In genomic region chr20:59805786-59806577, GRCh38 we compare ENCODE assay signal across 23 cellular contexts.
A peak's percentile ranks its signal among the peaks of the same experiment; 100 is the strongest.
DNase-seq lines count a peak whose midpoint lies in the region; ATAC-seq and TF ChIP-seq lines count a peak whose summit lies in the region.
"Had no signal": no experiment of that assay in that cellular context is flagged by ENCODE, and none has a peak within 500 bp of the region (broad histone marks: within the 10 kb centered on the region; RNA-seq: fewer than 3 reads in every experiment).

No MANE protein-coding gene starts in this region.

- DNase-seq in activated effector memory CD4-positive, alpha-beta T cell treated with anti-CD3 and anti-CD28 coated beads, Interleukin-2, amount 50 U/mL, for 16 hours = peak; percentile 41
- DNase-seq in activated effector memory CD4-positive, alpha-beta T cell treated with Interleukin-2 at 50 U/mL for 16 hours = no peak
- DNase-seq in coronary artery (ENCODE audit: low spot score) = peak; percentile 63
- peak; percentile 75 for DNase-seq in osteocyte (ENCODE audit: extremely low spot score, unreplicated experiment)
- DNase-seq in vagina (ENCODE audit: extremely low spot score in 2 of 2) = peak; percentile 58 to 72
- DNase-seq in activated CD4-positive, alpha-beta T cell treated with anti-CD3 and anti-CD28 coated beads, Interleukin-2, amount 10 ng/mL, durations not matched to agents 7 days and 5 days = no peak
- DNase-seq: activated CD4-positive, alpha-beta T cell treated with anti-CD3 and anti-CD28 coated beads, Interleukin-2, amount 50 U/mL, for 48 hours; CD4-positive, alpha-beta memory T cell; effector CD8-positive, alpha-beta T cell; hypothalamus; left colon; NCI-H1092; NCI-H1694; NCI-H2171; right lobe of liver; stimulated activated CD4-positive, alpha-beta T cell treated with anti-CD3 and anti-CD28 coated beads, Interleukin-12 subunit alpha, Interleukin-12 subunit beta, amount 100 ng/mL, for 4 hours; stimulated activated CD4-positive, alpha-beta T cell treated with anti-CD3 and anti-CD28 coated beads, Interleukin-2, amount 100 ng/mL, for 48 hours had no signal

- H3K4me3 Mint-ChIP-seq in osteocyte (ENCODE audit: unreplicated experiment) = no peak overlapping the region
- H3K4me3 Mint-ChIP-seq in activated CD4-positive, alpha-beta T cell treated with anti-CD3 and anti-CD28 coated beads, Interleukin-2, amount 10 ng/mL, durations not matched to agents 7 days and 5 days = no peak overlapping the region
- H3K4me3 Mint-ChIP-seq: activated naive CD8-positive, alpha-beta T cell; CD4-positive, alpha-beta memory T cell; WTC11 had no signal

- CTCF ChIA-PET in activated CD4-positive, alpha-beta T cell treated with anti-CD3 and anti-CD28 coated beads, Interleukin-2, amount 10 ng/mL, durations not matched to agents 7 days and 5 days (lab: Charles Lee) = no interaction called here

- no peak overlapping the region for H3K27ac ChIP-seq in coronary artery
- H3K27ac ChIP-seq in vagina = no peak overlapping the region
- H3K27ac ChIP-seq: breast epithelium, epithelial cell of prostate, neutrophil, right lobe of liver had no signal

- no peaks in the 10 kb centered on the region for H3K36me3 ChIP-seq in vagina
- H3K36me3 ChIP-seq: breast epithelium, neutrophil, right lobe of liver had no signal

- H3K36me3 Mint-ChIP-seq in osteocyte (ENCODE audit: unreplicated experiment) = no peaks in the 10 kb centered on the region
- no peaks in the 10 kb centered on the region for H3K36me3 Mint-ChIP-seq in activated CD4-positive, alpha-beta T cell treated with anti-CD3 and anti-CD28 coated beads, Interleukin-2, amount 10 ng/mL, durations not matched to agents 7 days and 5 days (ENCODE audit: low read depth)
- H3K36me3 Mint-ChIP-seq: activated naive CD8-positive, alpha-beta T cell; CD4-positive, alpha-beta memory T cell had no signal

- no peak for TF ChIP-seq POLR2A in vagina (IDR thresholded peaks at IDR 0.05)

- H3K4me3 ChIP-seq in coronary artery (no peak overlapping the region), vagina (no peak overlapping the region)
- H3K4me3 ChIP-seq: breast epithelium, right lobe of liver had no signal

- no peak for TF ChIP-seq CTCF in coronary artery (IDR thresholded peaks at IDR 0.05)
- no peak for TF ChIP-seq CTCF in osteocyte (IDR thresholded peaks at IDR 0.05)
- TF ChIP-seq CTCF in vagina (IDR thresholded peaks at IDR 0.05) = no peak

- H3K9me3 Mint-ChIP-seq in osteocyte (ENCODE audit: unreplicated experiment) = peaks cover 11% of the 10 kb centered on the region
- peaks cover 2% of the 10 kb centered on the region for H3K9me3 Mint-ChIP-seq in activated CD4-positive, alpha-beta T cell treated with anti-CD3 and anti-CD28 coated beads, Interleukin-2, amount 10 ng/mL, durations not matched to agents 7 days and 5 days

- no peak for ATAC-seq in GM21786 (IDR thresholded peaks at IDR 0.05; ENCODE audit: unreplicated experiment)
- ATAC-seq: left colon, right lobe of liver, WTC11 had no signal

- POLR2A ChIA-PET in activated CD4-positive, alpha-beta T cell treated with anti-CD3 and anti-CD28 coated beads, Interleukin-2, amount 10 ng/mL, durations not matched to agents 7 days and 5 days (lab: Charles Lee) = no interaction called here

- intact Hi-C loops in vagina (cut with DNase I) = no loop called here

- no peaks in the 10 kb centered on the region for H3K27me3 ChIP-seq in vagina
- H3K27me3 ChIP-seq: right lobe of liver had no signal

- no peaks in the 10 kb centered on the region for H3K4me1 Mint-ChIP-seq in osteocyte (ENCODE audit: unreplicated experiment)
- no peaks in the 10 kb centered on the region for H3K4me1 Mint-ChIP-seq in activated CD4-positive, alpha-beta T cell treated with anti-CD3 and anti-CD28 coated beads, Interleukin-2, amount 10 ng/mL, durations not matched to agents 7 days and 5 days
- H3K4me1 Mint-ChIP-seq: CD4-positive, alpha-beta memory T cell had no signal

- no peaks in the 10 kb centered on the region for H3K4me1 ChIP-seq in vagina
- H3K4me1 ChIP-seq: breast epithelium, right lobe of liver had no signal

- H3K27me3 Mint-ChIP-seq in osteocyte (ENCODE audit: unreplicated experiment) = no peaks in the 10 kb centered on the region
- peaks cover 4% of the 10 kb centered on the region for H3K27me3 Mint-ChIP-seq in activated CD4-positive, alpha-beta T cell treated with anti-CD3 and anti-CD28 coated beads, Interleukin-2, amount 10 ng/mL, durations not matched to agents 7 days and 5 days

- H3K27ac Mint-ChIP-seq in osteocyte (ENCODE audit: unreplicated experiment) = no peak overlapping the region
- H3K27ac Mint-ChIP-seq in activated CD4-positive, alpha-beta T cell treated with anti-CD3 and anti-CD28 coated beads, Interleukin-2, amount 10 ng/mL, durations not matched to agents 7 days and 5 days = no peak overlapping the region
- H3K27ac Mint-ChIP-seq: activated naive CD8-positive, alpha-beta T cell; WTC11 had no signal

- no peaks in the 10 kb centered on the region for H3K9me3 ChIP-seq in vagina
- H3K9me3 ChIP-seq: neutrophil, right lobe of liver had no signal

Comparison
In these comparisons a context has a peak if more than half of its experiments do, and no peak if none do; other contexts are left out.
1. DNase-seq: peak in activated effector memory CD4-positive, alpha-beta T cell treated with anti-CD3 and anti-CD28 coated beads, Interleukin-2, amount 50 U/mL, for 16 hours (single experiment), coronary artery (single experiment), osteocyte (single experiment) and vagina (2 of 2); none in activated effector memory CD4-positive, alpha-beta T cell treated with Interleukin-2 at 50 U/mL for 16 hours (single experiment) and activated CD4-positive, alpha-beta T cell treated with anti-CD3 and anti-CD28 coated beads, Interleukin-2, amount 10 ng/mL, durations not matched to agents 7 days and 5 days (single experiment).